Comparison of ENCODE assay signal across 1 cellular context in the genomic region with DNA sequence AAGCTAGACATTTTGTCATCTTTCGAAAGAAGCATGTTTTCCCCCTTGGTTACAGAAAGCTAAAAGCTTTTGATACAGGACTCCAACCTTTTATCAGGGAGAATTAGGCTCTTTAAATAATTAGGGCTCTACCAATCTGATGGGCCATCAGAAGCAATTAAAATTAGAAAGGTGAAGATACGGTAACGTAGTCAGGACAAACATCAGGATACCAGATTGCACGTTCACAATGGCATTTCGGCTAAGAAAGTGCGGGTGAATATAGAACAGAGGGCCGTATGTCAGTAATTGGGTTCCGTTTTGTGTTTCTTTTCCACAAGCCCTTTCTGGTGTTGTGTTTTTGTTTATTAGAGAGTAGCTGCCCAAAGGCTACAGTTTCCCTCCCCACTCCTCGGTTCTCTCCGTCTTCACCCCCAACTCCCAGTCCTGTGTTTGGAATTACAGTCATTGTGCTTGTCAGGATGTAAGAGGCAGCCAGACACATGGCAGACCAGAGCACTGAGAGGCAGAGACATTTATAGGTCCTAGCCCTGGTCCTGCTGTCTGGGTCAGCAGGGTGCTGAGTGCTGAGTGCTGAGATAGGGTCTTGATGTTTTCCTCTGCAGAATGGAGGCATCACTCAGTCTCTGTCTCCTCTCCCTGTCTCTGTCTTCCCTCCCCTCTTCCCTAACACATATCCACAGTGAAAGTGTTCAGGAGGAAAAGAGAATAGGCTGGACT.
TF ChIP-seq lines count a peak whose summit lies in the region.

No MANE protein-coding gene starts in this region.

TF ChIP-seq in GM23338, 12 proteins besides CTCF, POLR2A, EP300 and RAD21 (continued from another document):
- TF ChIP-seq, protein P1, sequence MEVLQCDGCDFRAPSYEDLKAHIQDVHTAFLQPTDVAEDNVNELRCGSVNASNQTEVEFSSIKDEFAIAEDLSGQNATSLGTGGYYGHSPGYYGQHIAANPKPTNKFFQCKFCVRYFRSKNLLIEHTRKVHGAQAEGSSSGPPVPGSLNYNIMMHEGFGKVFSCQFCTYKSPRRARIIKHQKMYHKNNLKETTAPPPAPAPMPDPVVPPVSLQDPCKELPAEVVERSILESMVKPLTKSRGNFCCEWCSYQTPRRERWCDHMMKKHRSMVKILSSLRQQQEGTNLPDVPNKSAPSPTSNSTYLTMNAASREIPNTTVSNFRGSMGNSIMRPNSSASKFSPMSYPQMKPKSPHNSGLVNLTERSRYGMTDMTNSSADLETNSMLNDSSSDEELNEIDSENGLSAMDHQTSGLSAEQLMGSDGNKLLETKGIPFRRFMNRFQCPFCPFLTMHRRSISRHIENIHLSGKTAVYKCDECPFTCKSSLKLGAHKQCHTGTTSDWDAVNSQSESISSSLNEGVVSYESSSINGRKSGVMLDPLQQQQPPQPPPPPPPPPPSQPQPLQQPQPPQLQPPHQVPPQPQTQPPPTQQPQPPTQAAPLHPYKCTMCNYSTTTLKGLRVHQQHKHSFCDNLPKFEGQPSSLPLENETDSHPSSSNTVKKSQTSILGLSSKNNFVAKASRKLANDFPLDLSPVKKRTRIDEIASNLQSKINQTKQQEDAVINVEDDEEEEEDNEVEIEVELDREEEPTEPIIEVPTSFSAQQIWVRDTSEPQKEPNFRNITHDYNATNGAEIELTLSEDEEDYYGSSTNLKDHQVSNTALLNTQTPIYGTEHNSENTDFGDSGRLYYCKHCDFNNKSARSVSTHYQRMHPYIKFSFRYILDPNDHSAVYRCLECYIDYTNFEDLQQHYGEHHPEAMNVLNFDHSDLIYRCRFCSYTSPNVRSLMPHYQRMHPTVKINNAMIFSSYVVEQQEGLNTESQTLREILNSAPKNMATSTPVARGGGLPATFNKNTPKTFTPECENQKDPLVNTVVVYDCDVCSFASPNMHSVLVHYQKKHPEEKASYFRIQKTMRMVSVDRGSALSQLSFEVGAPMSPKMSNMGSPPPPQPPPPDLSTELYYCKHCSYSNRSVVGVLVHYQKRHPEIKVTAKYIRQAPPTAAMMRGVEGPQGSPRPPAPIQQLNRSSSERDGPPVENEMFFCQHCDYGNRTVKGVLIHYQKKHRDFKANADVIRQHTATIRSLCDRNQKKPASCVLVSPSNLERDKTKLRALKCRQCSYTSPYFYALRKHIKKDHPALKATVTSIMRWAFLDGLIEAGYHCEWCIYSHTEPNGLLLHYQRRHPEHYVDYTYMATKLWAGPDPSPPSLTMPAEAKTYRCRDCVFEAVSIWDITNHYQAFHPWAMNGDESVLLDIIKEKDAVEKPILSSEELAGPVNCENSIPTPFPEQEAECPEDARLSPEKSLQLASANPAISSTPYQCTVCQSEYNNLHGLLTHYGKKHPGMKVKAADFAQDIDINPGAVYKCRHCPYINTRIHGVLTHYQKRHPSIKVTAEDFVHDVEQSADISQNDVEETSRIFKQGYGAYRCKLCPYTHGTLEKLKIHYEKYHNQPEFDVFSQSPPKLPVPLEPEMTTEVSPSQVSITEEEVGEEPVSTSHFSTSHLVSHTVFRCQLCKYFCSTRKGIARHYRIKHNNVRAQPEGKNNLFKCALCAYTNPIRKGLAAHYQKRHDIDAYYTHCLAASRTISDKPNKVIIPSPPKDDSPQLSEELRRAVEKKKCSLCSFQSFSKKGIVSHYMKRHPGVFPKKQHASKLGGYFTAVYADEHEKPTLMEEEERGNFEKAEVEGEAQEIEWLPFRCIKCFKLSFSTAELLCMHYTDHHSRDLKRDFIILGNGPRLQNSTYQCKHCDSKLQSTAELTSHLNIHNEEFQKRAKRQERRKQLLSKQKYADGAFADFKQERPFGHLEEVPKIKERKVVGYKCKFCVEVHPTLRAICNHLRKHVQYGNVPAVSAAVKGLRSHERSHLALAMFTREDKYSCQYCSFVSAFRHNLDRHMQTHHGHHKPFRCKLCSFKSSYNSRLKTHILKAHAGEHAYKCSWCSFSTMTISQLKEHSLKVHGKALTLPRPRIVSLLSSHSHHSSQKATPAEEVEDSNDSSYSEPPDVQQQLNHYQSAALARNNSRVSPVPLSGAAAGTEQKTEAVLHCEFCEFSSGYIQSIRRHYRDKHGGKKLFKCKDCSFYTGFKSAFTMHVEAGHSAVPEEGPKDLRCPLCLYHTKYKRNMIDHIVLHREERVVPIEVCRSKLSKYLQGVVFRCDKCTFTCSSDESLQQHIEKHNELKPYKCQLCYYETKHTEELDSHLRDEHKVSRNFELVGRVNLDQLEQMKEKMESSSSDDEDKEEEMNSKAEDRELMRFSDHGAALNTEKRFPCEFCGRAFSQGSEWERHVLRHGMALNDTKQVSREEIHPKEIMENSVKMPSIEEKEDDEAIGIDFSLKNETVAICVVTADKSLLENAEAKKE (CRISPR knock-in tag; IDR thresholded peaks at IDR 0.05) = no peak
TF ChIP-seq in GM23338: peak in this region for 0.
